In genomic region chrX:31147175-31147574, GRCh38 we compare ENCODE assay signal across 5 cellular contexts.
"Had no signal": no experiment of that assay in that cellular context is flagged by ENCODE, and none has a peak within 500 bp of the region (broad histone marks: within the 10 kb centered on the region; RNA-seq: fewer than 3 reads in every experiment).

No MANE protein-coding gene starts in this region.

- H3K4me3 Mint-ChIP-seq: GM23338, HFFc6 had no signal

- ATAC-seq: GM23338, HCT116 had no signal

- H3K27ac Mint-ChIP-seq: GM23338, HFFc6 had no signal

- H3K36me3 ChIP-seq: HAP-1 had no signal

- H3K4me1 ChIP-seq: HAP-1 had no signal

- H3K9me3 Mint-ChIP-seq: GM23338, HFFc6 had no signal

- H3K4me1 Mint-ChIP-seq: GM23338 had no signal

- H3K4me2 ChIP-seq: GM23338 had no signal

- DNase-seq: HFFc6, IMR-90 had no signal

- H2AFZ ChIP-seq: GM23338 had no signal

- H3K9me3 ChIP-seq: HAP-1 had no signal

- H3K4me3 ChIP-seq: GM23338, HAP-1 had no signal
